8 cellular contexts compared by ENCODE assay signal in the genomic region with DNA sequence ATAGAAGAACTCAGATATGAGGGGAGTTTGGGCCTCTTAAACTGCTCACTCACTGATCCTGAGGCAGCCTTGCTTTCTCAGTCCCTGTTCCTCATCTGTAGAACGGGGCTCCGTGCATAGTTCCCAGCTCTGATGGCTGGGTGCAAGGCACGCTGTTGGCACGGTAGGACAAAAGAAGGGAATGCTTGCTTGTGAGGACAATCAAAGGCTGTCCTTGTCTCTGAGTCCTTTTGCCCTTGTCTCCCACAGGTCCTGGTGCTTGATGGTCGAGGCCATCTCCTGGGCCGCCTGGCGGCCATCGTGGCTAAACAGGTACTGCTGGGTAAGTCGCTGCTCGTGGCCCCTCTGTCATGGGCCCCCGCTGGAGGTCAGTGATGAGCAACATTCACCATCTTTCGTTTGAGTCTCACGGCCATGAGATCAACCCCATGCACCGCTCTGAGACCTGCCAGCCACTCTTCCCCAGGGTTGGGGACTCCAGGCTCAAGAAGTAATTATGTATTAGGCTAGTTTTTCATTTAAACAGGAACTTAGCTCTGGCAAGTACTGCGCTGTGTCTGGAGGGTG. TPM values are rescaled to one million over a fixed set of nuclear protein-coding genes. Genes with fewer than 3 reads are reported as not detected.
DNase-seq lines count a peak whose midpoint lies in the region; TF ChIP-seq lines count a peak whose summit lies in the region.

No MANE protein-coding gene starts in this region.

- peaks cover 30% of the 10 kb centered on the region for H3K4me1 ChIP-seq in suprapubic skin

- peaks cover 38% of the 10 kb centered on the region for H3K36me3 ChIP-seq in suprapubic skin

- TF ChIP-seq EP300 in suprapubic skin (IDR thresholded peaks at IDR 0.05): no peak

- DNase-seq in activated naive CD4-positive, alpha-beta T cell treated with Interleukin-2 at 50 U/mL for 16 hours: peak; percentile 66
- no peak for DNase-seq in activated naive CD4-positive, alpha-beta T cell treated with anti-CD3 and anti-CD28 coated beads, Interleukin-2, amount 50 U/mL, for 16 hours
- peak; percentile 72 for DNase-seq in activated CD4-positive, alpha-beta memory T cell treated with anti-CD3 and anti-CD28 coated beads for 36 hours
- DNase-seq in suprapubic skin (ENCODE audit: low spot score in 2 of 2) (no peak), NCI-H446 (lab: John Stamatoyannopoulos, UW) (no peak), NOMO-1 (lab: John Stamatoyannopoulos, UW; ENCODE audit: unreplicated experiment in 2 of 2) (no peak), SW 1271 (lab: John Stamatoyannopoulos, UW) (no peak)

- H3K4me1 Mint-ChIP-seq in activated CD4-positive, alpha-beta memory T cell treated with anti-CD3 and anti-CD28 coated beads for 36 hours (ENCODE audit: low read depth): peaks cover 31% of the 10 kb centered on the region

- no peak for TF ChIP-seq POLR2A in suprapubic skin (IDR thresholded peaks at IDR 0.05)

- H3K27ac Mint-ChIP-seq in activated CD4-positive, alpha-beta memory T cell treated with anti-CD3 and anti-CD28 coated beads for 36 hours: peak overlapping the region; percentile 97

- CTCF ChIA-PET in activated CD4-positive, alpha-beta memory T cell treated with anti-CD3 and anti-CD28 coated beads for 36 hours (lab: Charles Lee): interaction anchor here (0.7 to 1.6 kb wide), 3 partner anchors 9 to 14 kb away, joined by 3 to 7 read pairs (median 3); no protein-coding TSS in a partner anchor

- peak overlapping the region; percentile 94 for H3K4me3 Mint-ChIP-seq in activated CD4-positive, alpha-beta memory T cell treated with anti-CD3 and anti-CD28 coated beads for 36 hours

- TF ChIP-seq CTCF in suprapubic skin (IDR thresholded peaks at IDR 0.05): no peak

- peaks cover 3% of the 10 kb centered on the region for H3K27me3 Mint-ChIP-seq in activated CD4-positive, alpha-beta memory T cell treated with anti-CD3 and anti-CD28 coated beads for 36 hours

- peaks cover 64% of the 10 kb centered on the region for H3K36me3 Mint-ChIP-seq in activated CD4-positive, alpha-beta memory T cell treated with anti-CD3 and anti-CD28 coated beads for 36 hours

- WGBS in suprapubic skin: 66% methylated on average over 13 of the region's 15 CpGs

- no peaks in the 10 kb centered on the region for H3K9me3 Mint-ChIP-seq in activated CD4-positive, alpha-beta memory T cell treated with anti-CD3 and anti-CD28 coated beads for 36 hours

- peak overlapping the region; percentile 100 for H3K4me3 ChIP-seq in iPS-11a (ENCODE audit: low read depth, low read length)
- peak overlapping the region; percentile 89 for H3K4me3 ChIP-seq in suprapubic skin

- H3K27me3 ChIP-seq in suprapubic skin: no peaks in the 10 kb centered on the region

- peak overlapping the region; percentile 92 for H3K27ac ChIP-seq in suprapubic skin

- POLR2A ChIA-PET in activated CD4-positive, alpha-beta memory T cell treated with anti-CD3 and anti-CD28 coated beads for 36 hours (lab: Charles Lee): interaction anchor here (1.0 to 3.0 kb wide), 5 partner anchors 14 to 151 kb away, joined by 3 to 15 read pairs (median 5); no protein-coding TSS in a partner anchor

- H3K9me3 ChIP-seq in suprapubic skin: no peaks in the 10 kb centered on the region

- intact Hi-C loops in activated CD4-positive, alpha-beta memory T cell treated with anti-CD3 and anti-CD28 coated beads for 36 hours (cut with micrococcal nuclease): no loop called here

RNA-seq across cellular contexts. Expression of a gene that starts 2.3 kb away (rescaled TPM):
- total RNA-seq in activated CD4-positive, alpha-beta memory T cell treated with anti-CD3 and anti-CD28 coated beads for 36 hours: 1,000 to 10,000 TPM; 4,276 to 4,379 TPM
- 1,000 to 10,000 TPM; 2,613 to 5,154 (median 4,451) TPM for total RNA-seq in suprapubic skin

RNA-seq across cellular contexts. Expression of a gene that starts 6.5 kb away (rescaled TPM):
- 1,000 to 10,000 TPM; 3,093 to 3,130 TPM for total RNA-seq in activated CD4-positive, alpha-beta memory T cell treated with anti-CD3 and anti-CD28 coated beads for 36 hours
- total RNA-seq in suprapubic skin: 1,000 to 10,000 TPM; 3,049 to 5,024 (median 4,623) TPM

RNA-seq across cellular contexts. Expression of a gene that starts 15.7 kb away (rescaled TPM):
- 10 to 100 TPM; 50.1 to 51.0 TPM for total RNA-seq in activated CD4-positive, alpha-beta memory T cell treated with anti-CD3 and anti-CD28 coated beads for 36 hours
- total RNA-seq in suprapubic skin: 1 to 10 TPM; 1.2 to 4.9 (median 4.4) TPM

RNA-seq across cellular contexts. Expression of a gene that starts 22.8 kb away (rescaled TPM):
- total RNA-seq in activated CD4-positive, alpha-beta memory T cell treated with anti-CD3 and anti-CD28 coated beads for 36 hours: 10 to 100 TPM; 13.2 to 17.2 TPM
- 100 to 1,000 TPM in 3 of 4 donors, 10 to 100 TPM in 1; 96.2 to 136 (median 112) TPM for total RNA-seq in suprapubic skin

RNA-seq across cellular contexts. Expression of a gene that starts 36.7 kb away (rescaled TPM):
- 10 to 100 TPM; 43.7 to 44.2 TPM for total RNA-seq in activated CD4-positive, alpha-beta memory T cell treated with anti-CD3 and anti-CD28 coated beads for 36 hours
- total RNA-seq in suprapubic skin: 10 to 100 TPM; 21.7 to 47.7 (median 35.9) TPM

Comparison
In these comparisons a context has a peak if more than half of its experiments do, and no peak if none do; other contexts are left out.
1. DNase-seq: peak in activated naive CD4-positive, alpha-beta T cell treated with Interleukin-2 at 50 U/mL for 16 hours (single experiment) and activated CD4-positive, alpha-beta memory T cell treated with anti-CD3 and anti-CD28 coated beads for 36 hours (single experiment); none in activated naive CD4-positive, alpha-beta T cell treated with anti-CD3 and anti-CD28 coated beads, Interleukin-2, amount 50 U/mL, for 16 hours (single experiment), suprapubic skin (0 of 2), NCI-H446 (0 of 2), NOMO-1 (0 of 2) and SW 1271 (0 of 2).
2. RNA of a gene that starts 15.7 kb away (total RNA-seq): 50.1 to 51.0 TPM in activated CD4-positive, alpha-beta memory T cell treated with anti-CD3 and anti-CD28 coated beads for 36 hours; 1.2 to 4.9 TPM in suprapubic skin; every median in the first group is over 4 times any median in the second.